ENCODE assay signal across 1 cellular context in genomic region chr2:54558188-54558975, GRCh38.
TF ChIP-seq lines count a peak whose summit lies in the region.

No MANE protein-coding gene starts in this region.

TF ChIP-seq in HepG2, 621 proteins besides CTCF, POLR2A, EP300 and RAD21 (continued from another document and continues in another):
- TF ChIP-seq PAXIP1 (CRISPR knock-in tag; conservative IDR thresholded peaks at IDR 0.05) = no peak
- TF ChIP-seq TMF1 (CRISPR knock-in tag; IDR thresholded peaks at IDR 0.05; ENCODE audit: low read depth) = peak; percentile 68
- TF ChIP-seq GATA4 (IDR thresholded peaks at IDR 0.05; ENCODE audit: borderline replicate concordance, low read depth) = 0 out of 2 replicates have a peak, but pooled peaks have one; percentile 14
- 0 out of 2 replicates have a peak, but pooled peaks have one; percentile 1 for TF ChIP-seq MYPOP (CRISPR knock-in tag; IDR thresholded peaks at IDR 0.05)
- no peak for TF ChIP-seq ATM (IDR thresholded peaks at IDR 0.05; ENCODE audit: borderline replicate concordance)
- TF ChIP-seq E2F5 (CRISPR knock-in tag; conservative IDR thresholded peaks at IDR 0.05) = 0 out of 2 replicates have a peak, but pooled peaks have one; percentile 34
- TF ChIP-seq POLR2AphosphoS2 (IDR thresholded peaks at IDR 0.05; ENCODE audit: low read depth, low read length) = peak; percentile 65
- TF ChIP-seq MEF2D (CRISPR knock-in tag; IDR thresholded peaks at IDR 0.05) = no peak; the same call in 1 of the 2 replicates
- TF ChIP-seq ZNF784 (CRISPR knock-in tag; IDR thresholded peaks at IDR 0.05; ENCODE audit: borderline replicate concordance) = no peak
- TF ChIP-seq JARID2 (CRISPR knock-in tag; IDR thresholded peaks at IDR 0.05; ENCODE audit: insufficient replicate concordance) = no peak
- TF ChIP-seq ZNF589 (CRISPR knock-in tag; conservative IDR thresholded peaks at IDR 0.05) = no peak
- TF ChIP-seq RFXANK (CRISPR knock-in tag; IDR thresholded peaks at IDR 0.05) = no peak
- no peak for TF ChIP-seq STAT6 (CRISPR knock-in tag; IDR thresholded peaks at IDR 0.05; ENCODE audit: borderline replicate concordance)
- TF ChIP-seq ZBTB43 (CRISPR knock-in tag; conservative IDR thresholded peaks at IDR 0.05) = 0 out of 2 replicates have a peak, but pooled peaks have one; percentile 27
- no peak for TF ChIP-seq PPARG (CRISPR knock-in tag; conservative IDR thresholded peaks at IDR 0.05)
- 0 out of 2 replicates have a peak, but pooled peaks have one; percentile 14 for TF ChIP-seq ZNF670 (CRISPR knock-in tag; IDR thresholded peaks at IDR 0.05; ENCODE audit: borderline replicate concordance)
- TF ChIP-seq FOXM1 (CRISPR knock-in tag; IDR thresholded peaks at IDR 0.05) = no peak
- TF ChIP-seq GTF3A (CRISPR knock-in tag; conservative IDR thresholded peaks at IDR 0.05) = no peak
- no peak for TF ChIP-seq ZNF777 (CRISPR knock-in tag; IDR thresholded peaks at IDR 0.05)
- peak; percentile 60 for TF ChIP-seq IKZF5 (CRISPR knock-in tag; IDR thresholded peaks at IDR 0.05)
- TF ChIP-seq GMEB2 (CRISPR knock-in tag; IDR thresholded peaks at IDR 0.05; ENCODE audit: low read depth) = no peak
- TF ChIP-seq HNRNPLL (IDR thresholded peaks at IDR 0.05; ENCODE audit: low read depth, low read length, poor library complexity, severe bottlenecking) = peak; percentile 62
- TF ChIP-seq SAP130 (CRISPR knock-in tag; IDR thresholded peaks at IDR 0.05; ENCODE audit: low read depth) = no peak; the same call in 1 of the 2 replicates
- peak; percentile 80; the same call in 1 of the 2 replicates for TF ChIP-seq SMAD1 (CRISPR knock-in tag; IDR thresholded peaks at IDR 0.05; ENCODE audit: borderline replicate concordance, low read depth)
- TF ChIP-seq ZNF275 (CRISPR knock-in tag; IDR thresholded peaks at IDR 0.05; ENCODE audit: borderline replicate concordance) = peak; percentile 51; the same call in 1 of the 2 replicates
- TF ChIP-seq MIER3 (CRISPR knock-in tag; IDR thresholded peaks at IDR 0.05; ENCODE audit: borderline replicate concordance) = no peak
- no peak for TF ChIP-seq ISX (CRISPR knock-in tag; conservative IDR thresholded peaks at IDR 0.05)
- no peak for TF ChIP-seq XRCC5 (optimal IDR thresholded peaks at IDR 0.05; ENCODE audit: low read length)
- no peak for TF ChIP-seq MLX (CRISPR knock-in tag; IDR thresholded peaks at IDR 0.05)
- TF ChIP-seq ELF3 (CRISPR knock-in tag; IDR thresholded peaks at IDR 0.05) = no peak; the same call in 1 of the 2 replicates
- no peak for TF ChIP-seq RELA (CRISPR knock-in tag; IDR thresholded peaks at IDR 0.05)
- TF ChIP-seq ZNF274 (CRISPR knock-in tag; IDR thresholded peaks at IDR 0.05) = peak; percentile 34; the same call in 1 of the 2 replicates
- 0 out of 2 replicates have a peak, but pooled peaks have one; percentile 30 for TF ChIP-seq ZNF572 (CRISPR knock-in tag; IDR thresholded peaks at IDR 0.05)
- TF ChIP-seq RCOR2 (CRISPR knock-in tag; IDR thresholded peaks at IDR 0.05) = no peak
- TF ChIP-seq EEA1 (CRISPR knock-in tag; IDR thresholded peaks at IDR 0.05; ENCODE audit: borderline replicate concordance) = no peak
- TF ChIP-seq ZBTB25 (CRISPR knock-in tag; IDR thresholded peaks at IDR 0.05) = peak; percentile 46; the same call in 1 of the 2 replicates
- TF ChIP-seq TCF7L2 (IDR thresholded peaks at IDR 0.05; ENCODE audit: low read depth, low read length) = no peak
- TF ChIP-seq PLRG1 (conservative IDR thresholded peaks at IDR 0.05) = no peak
- TF ChIP-seq ZNF260 (CRISPR knock-in tag; IDR thresholded peaks at IDR 0.05; ENCODE audit: borderline replicate concordance, low read depth) = no peak
- TF ChIP-seq ZNF747 (CRISPR knock-in tag; IDR thresholded peaks at IDR 0.05; ENCODE audit: borderline replicate concordance) = 0 out of 2 replicates have a peak, but pooled peaks have one; percentile 37
- no peak for TF ChIP-seq RFXAP (CRISPR knock-in tag; IDR thresholded peaks at IDR 0.05; ENCODE audit: borderline replicate concordance)
- TF ChIP-seq ZBTB14 (CRISPR knock-in tag; IDR thresholded peaks at IDR 0.05) = no peak
- 0 out of 2 replicates have a peak, but pooled peaks have one; percentile 37 for TF ChIP-seq TOE1 (CRISPR knock-in tag; IDR thresholded peaks at IDR 0.05)
- peak; percentile 11; the same call in 1 of the 2 replicates for TF ChIP-seq ISL2 (CRISPR knock-in tag; IDR thresholded peaks at IDR 0.05)
